1 cellular context compared by ENCODE assay signal in the genomic region with DNA sequence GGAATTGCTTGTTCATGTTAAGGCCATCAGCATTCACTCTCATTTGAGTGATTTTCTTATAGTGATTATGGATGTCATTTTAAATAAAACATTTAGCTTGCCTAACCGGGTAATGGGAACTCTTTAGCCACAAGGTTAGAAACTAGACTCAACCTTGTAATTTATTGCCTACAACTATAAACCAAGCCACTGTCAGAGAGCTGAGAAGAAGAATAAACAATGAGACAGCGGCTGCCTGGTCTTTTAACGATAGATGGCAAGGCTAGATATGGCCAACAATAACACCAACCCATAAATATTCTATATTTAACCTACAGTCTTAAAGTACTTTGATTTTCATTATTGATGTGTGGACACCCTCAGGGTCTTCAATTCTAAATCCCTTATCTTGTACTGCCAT.
TF ChIP-seq lines count a peak whose summit lies in the region.

No MANE protein-coding gene starts in this region.

TF ChIP-seq in IMR-90, 13 proteins besides CTCF, POLR2A, EP300 and RAD21 (continued from another document):
- no peak for TF ChIP-seq CHD1 (IDR thresholded peaks at IDR 0.05; ENCODE audit: low read depth, low read length)
- no peak for TF ChIP-seq NFE2L2 (IDR thresholded peaks at IDR 0.05; ENCODE audit: low read depth, low read length)
- no peak for TF ChIP-seq CEBPB (IDR thresholded peaks at IDR 0.05; ENCODE audit: low read depth, low read length)
- no peak for TF ChIP-seq FOS (IDR thresholded peaks at IDR 0.05; ENCODE audit: low read depth, low read length)
- TF ChIP-seq MAZ (IDR thresholded peaks at IDR 0.05; ENCODE audit: borderline replicate concordance, low read depth, low read length) = no peak
- no peak for TF ChIP-seq MXI1 (IDR thresholded peaks at IDR 0.05; ENCODE audit: borderline replicate concordance, low read depth, low read length)
- TF ChIP-seq, protein P1, sequence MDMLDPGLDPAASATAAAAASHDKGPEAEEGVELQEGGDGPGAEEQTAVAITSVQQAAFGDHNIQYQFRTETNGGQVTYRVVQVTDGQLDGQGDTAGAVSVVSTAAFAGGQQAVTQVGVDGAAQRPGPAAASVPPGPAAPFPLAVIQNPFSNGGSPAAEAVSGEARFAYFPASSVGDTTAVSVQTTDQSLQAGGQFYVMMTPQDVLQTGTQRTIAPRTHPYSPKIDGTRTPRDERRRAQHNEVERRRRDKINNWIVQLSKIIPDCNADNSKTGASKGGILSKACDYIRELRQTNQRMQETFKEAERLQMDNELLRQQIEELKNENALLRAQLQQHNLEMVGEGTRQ (IDR thresholded peaks at IDR 0.05; ENCODE audit: low read depth, low read length) = no peak
- TF ChIP-seq MAFK (IDR thresholded peaks at IDR 0.05; ENCODE audit: low read depth, low read length) = no peak
- TF ChIP-seq, protein P2, sequence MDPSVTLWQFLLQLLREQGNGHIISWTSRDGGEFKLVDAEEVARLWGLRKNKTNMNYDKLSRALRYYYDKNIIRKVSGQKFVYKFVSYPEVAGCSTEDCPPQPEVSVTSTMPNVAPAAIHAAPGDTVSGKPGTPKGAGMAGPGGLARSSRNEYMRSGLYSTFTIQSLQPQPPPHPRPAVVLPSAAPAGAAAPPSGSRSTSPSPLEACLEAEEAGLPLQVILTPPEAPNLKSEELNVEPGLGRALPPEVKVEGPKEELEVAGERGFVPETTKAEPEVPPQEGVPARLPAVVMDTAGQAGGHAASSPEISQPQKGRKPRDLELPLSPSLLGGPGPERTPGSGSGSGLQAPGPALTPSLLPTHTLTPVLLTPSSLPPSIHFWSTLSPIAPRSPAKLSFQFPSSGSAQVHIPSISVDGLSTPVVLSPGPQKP (IDR thresholded peaks at IDR 0.05; ENCODE audit: borderline replicate concordance, low read depth, low read length) = no peak
- TF ChIP-seq RCOR1 (IDR thresholded peaks at IDR 0.05; ENCODE audit: insufficient replicate concordance, low read length) = no peak
- no peak for TF ChIP-seq RFX5 (IDR thresholded peaks at IDR 0.05; ENCODE audit: low read depth, low read length)
